16 cellular contexts compared by ENCODE assay signal in the genomic region with DNA sequence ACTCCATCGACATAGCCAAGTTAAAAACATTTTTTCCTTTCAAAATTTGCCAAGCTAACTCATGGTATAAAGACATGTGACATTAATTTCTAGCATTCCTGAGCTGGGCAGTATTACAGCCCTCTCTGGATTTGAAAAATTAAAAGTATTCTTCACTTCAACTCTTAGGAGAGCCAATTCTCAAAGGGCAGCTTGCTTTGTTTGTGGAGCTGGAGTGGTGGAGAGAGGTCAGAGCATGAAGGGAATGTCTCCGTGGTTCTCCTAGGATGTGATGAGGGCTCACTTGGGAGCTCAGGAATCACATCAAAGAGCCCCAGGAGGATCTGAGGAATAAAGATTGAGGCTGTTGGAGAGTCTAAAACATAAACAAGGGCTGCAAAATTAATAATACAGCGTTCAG. TPM values are rescaled to one million over a fixed set of nuclear protein-coding genes. Genes with fewer than 3 reads are reported as not detected.
DNase-seq lines count a peak whose midpoint lies in the region; ATAC-seq and TF ChIP-seq lines count a peak whose summit lies in the region.
"Had no signal": no experiment of that assay in that cellular context is flagged by ENCODE, and none has a peak within 500 bp of the region (broad histone marks: within the 10 kb centered on the region; RNA-seq: fewer than 3 reads in every experiment).

No MANE protein-coding gene starts in this region.

- H4K20me1 ChIP-seq in neural progenitor cell (ENCODE audit: low read depth): no peaks in the 10 kb centered on the region
- H4K20me1 ChIP-seq: BLaER1 had no signal

- no peaks in the 10 kb centered on the region for H3K27me3 ChIP-seq in neural progenitor cell
- H3K27me3 ChIP-seq in upper lobe of right lung: no peaks in the 10 kb centered on the region
- H3K27me3 ChIP-seq in heart right ventricle: no peaks in the 10 kb centered on the region
- H3K27me3 ChIP-seq: BLaER1 had no signal

- intact Hi-C loops in upper lobe of right lung (cut with DNase I): no loop called here
- intact Hi-C loops in heart right ventricle (cut with DNase I): no loop called here

- H3K9ac ChIP-seq in neural progenitor cell: no peak overlapping the region
- H3K9ac ChIP-seq: BLaER1 had no signal

- peaks cover 20% of the 10 kb centered on the region for H3K9me3 Mint-ChIP-seq in neural progenitor cell

- peak overlapping the region; percentile 46 for H3K27ac Mint-ChIP-seq in neural progenitor cell
- H3K27ac Mint-ChIP-seq: CD8-positive, alpha-beta memory T cell; HFFc6 had no signal

- DNase-seq in GM04503 (ENCODE audit: low read depth) (peak; percentile 7), dedifferentiated amniotic fluid mesenchymal stem cell (ENCODE audit: extremely low spot score) (peak; percentile 42), neural progenitor cell (ENCODE audit: low spot score) (no peak), upper lobe of right lung (no peak), heart right ventricle (no peak)
- DNase-seq: 8988T; AML-193; Caco-2; CD8-positive, alpha-beta memory T cell; HCEC 1CT; HFFc6 had no signal

- H3K4me3 ChIP-seq in neural progenitor cell (no peak overlapping the region), upper lobe of right lung (no peak overlapping the region), heart right ventricle (no peak overlapping the region)
- H3K4me3 ChIP-seq: BLaER1, GM12878 had no signal

- no peak overlapping the region for H3K4me3 Mint-ChIP-seq in neural progenitor cell
- H3K4me3 Mint-ChIP-seq: CD8-positive, alpha-beta memory T cell; HFFc6 had no signal

- no peaks in the 10 kb centered on the region for H3K79me2 ChIP-seq in neural progenitor cell (ENCODE audit: low read depth)

- 70 to 71% methylated on average over 3 of the region's 3 CpGs for WGBS in heart right ventricle, 2 donors

- TF ChIP-seq CTCF in neural progenitor cell (IDR thresholded peaks at IDR 0.05) (no peak), upper lobe of right lung (IDR thresholded peaks at IDR 0.05) (no peak), heart right ventricle (IDR thresholded peaks at IDR 0.05) (no peak)

- ATAC-seq in upper lobe of right lung (peak; percentile 70), GM21390 (IDR thresholded peaks at IDR 0.05; ENCODE audit: unreplicated experiment) (no peak), heart right ventricle (no peak), GM19324 (IDR thresholded peaks at IDR 0.05; ENCODE audit: low FRiP score, unreplicated experiment) (no peak)
- ATAC-seq: GM12878 had no signal

- H3K4me1 ChIP-seq in neural progenitor cell (peaks cover 2% of the 10 kb centered on the region), upper lobe of right lung (no peaks in the 10 kb centered on the region), heart right ventricle (no peaks in the 10 kb centered on the region)
- H3K4me1 ChIP-seq: BLaER1 had no signal

- H3K4me2 ChIP-seq in neural progenitor cell: no peak overlapping the region
- H3K4me2 ChIP-seq: BLaER1 had no signal

- H3K9me3 ChIP-seq in neural progenitor cell (ENCODE audit: low read depth) (no peaks in the 10 kb centered on the region), upper lobe of right lung (no peaks in the 10 kb centered on the region), heart right ventricle (peaks cover 0 to 24% (median 4%) of the 10 kb centered on the region in 11 donors)

- no peak overlapping the region for H2AFZ ChIP-seq in neural progenitor cell (replicated peaks)

- no peaks in the 10 kb centered on the region for H3K36me3 Mint-ChIP-seq in neural progenitor cell

- H3F3A ChIP-seq in neural progenitor cell (ENCODE audit: low read depth): no peaks in the 10 kb centered on the region

- no peaks in the 10 kb centered on the region for H3K4me1 Mint-ChIP-seq in neural progenitor cell
- H3K4me1 Mint-ChIP-seq: CD8-positive, alpha-beta memory T cell had no signal

- H3K27me3 Mint-ChIP-seq in neural progenitor cell (ENCODE audit: insufficient read depth, low read depth): peaks cover 9% of the 10 kb centered on the region

- no peaks in the 10 kb centered on the region for H3K36me3 ChIP-seq in neural progenitor cell
- no peaks in the 10 kb centered on the region for H3K36me3 ChIP-seq in upper lobe of right lung
- no peaks in the 10 kb centered on the region for H3K36me3 ChIP-seq in heart right ventricle
- H3K36me3 ChIP-seq: BLaER1 had no signal

- H3K27ac ChIP-seq in neural progenitor cell (no peak overlapping the region), upper lobe of right lung (no peak overlapping the region), heart right ventricle (no peak overlapping the region)
- H3K27ac ChIP-seq: BLaER1 had no signal

RNA-seq across cellular contexts. Expression of a gene that starts 46.9 kb away (rescaled TPM):
- total RNA-seq in neural progenitor cell (ENCODE audit: low replicate concordance) (0.80 and 2.0 TPM in 2 replicates), upper lobe of right lung (2.6 TPM), heart right ventricle (10 to 100 TPM; 13.8 to 31.9 (median 21.0) TPM)
- polyA plus RNA-seq in heart right ventricle: 1 to 10 TPM; 1.2 to 6.0 TPM
- total RNA-seq: Caco-2, HFFc6, HT1080 had no signal
- polyA plus RNA-seq: CD8-positive, alpha-beta memory T cell had no signal

Comparison
In these comparisons a context has a peak if more than half of its experiments do, and no peak if none do; other contexts are left out.
1. DNase-seq: peak in GM04503 (single experiment) and dedifferentiated amniotic fluid mesenchymal stem cell (single experiment); none in neural progenitor cell (single experiment), upper lobe of right lung (single experiment) and heart right ventricle (0 of 2).